18 cellular contexts compared by ENCODE assay signal in genomic region chr11:122365545-122366380, GRCh38.
A peak's percentile ranks its signal among the peaks of the same experiment; 100 is the strongest.
DNase-seq lines count a peak whose midpoint lies in the region; ATAC-seq and TF ChIP-seq lines count a peak whose summit lies in the region.
"Had no signal": no experiment of that assay in that cellular context is flagged by ENCODE, and none has a peak within 500 bp of the region (broad histone marks: within the 10 kb centered on the region; RNA-seq: fewer than 3 reads in every experiment).

No MANE protein-coding gene starts in this region.

- POLR2A ChIA-PET in activated CD4-positive, alpha-beta memory T cell treated with anti-CD3 and anti-CD28 coated beads, Interleukin-2, amount 10 ng/mL, durations not matched to agents 7 days and 5 days (lab: Charles Lee) = no interaction called here

- H3K27me3 ChIP-seq in WERI-Rb-1 (ENCODE audit: insufficient read depth, low read depth, severe bottlenecking) (no peaks in the 10 kb centered on the region), cardiac muscle cell (no peaks in the 10 kb centered on the region)
- H3K27me3 ChIP-seq: neutrophil had no signal

- H3K36me3 ChIP-seq in WERI-Rb-1 (no peaks in the 10 kb centered on the region), cardiac muscle cell (no peaks in the 10 kb centered on the region)
- H3K36me3 ChIP-seq: neutrophil had no signal

- H3K27me3 Mint-ChIP-seq in nephron progenitor cell (ENCODE audit: low read depth, poor library complexity) = no peaks in the 10 kb centered on the region
- H3K27me3 Mint-ChIP-seq in activated CD4-positive, alpha-beta memory T cell treated with anti-CD3 and anti-CD28 coated beads, Interleukin-2, amount 10 ng/mL, durations not matched to agents 7 days and 5 days = peaks cover 2% of the 10 kb centered on the region

- in situ Hi-C loops in KBM-7 (cut with MboI; ENCODE audit: low pct_unique_long_range_greater_than_20kb, low sequenced_read_pairs) = no loop called here

- ATAC-seq in GM18873 (IDR thresholded peaks at IDR 0.05; ENCODE audit: low FRiP score, unreplicated experiment) = no peak
- ATAC-seq: stimulated activated naive CD8-positive, alpha-beta T cell treated with anti-CD3 and anti-CD28 coated beads, Interleukin-15, Interleukin-2, amounts not matched to agents 100 U/mL and 50 U/mL, for 24 hours; T-cell had no signal

- no peak overlapping the region for H3K27ac ChIP-seq in WERI-Rb-1
- peak overlapping the region; percentile 7 for H3K27ac ChIP-seq in cardiac muscle cell
- H3K27ac ChIP-seq: epithelial cell of prostate, neutrophil, PC-9 had no signal

- H3K27ac Mint-ChIP-seq in nephron progenitor cell = peak overlapping the region; percentile 14
- H3K27ac Mint-ChIP-seq in activated CD4-positive, alpha-beta memory T cell treated with anti-CD3 and anti-CD28 coated beads, Interleukin-2, amount 10 ng/mL, durations not matched to agents 7 days and 5 days = no peak overlapping the region
- H3K27ac Mint-ChIP-seq: activated naive CD4-positive, alpha-beta T cell treated with anti-CD3 and anti-CD28 coated beads, Interleukin-2, amount 50 U/mL, for 24 hours; T-cell had no signal

- peak; percentile 40 for DNase-seq in AG20443 (ENCODE audit: low spot score)
- DNase-seq in WERI-Rb-1 = peak; percentile 12
- DNase-seq in cardiac muscle cell (ENCODE audit: low read depth in 1 of 2, low spot score in 1 of 2) = peak in 1 of 2 donors; percentile 23
- no peak for DNase-seq in nephron progenitor cell
- DNase-seq in activated CD4-positive, alpha-beta memory T cell treated with anti-CD3 and anti-CD28 coated beads, Interleukin-2, amount 10 ng/mL, durations not matched to agents 7 days and 5 days = no peak
- no peak for DNase-seq in pons (ENCODE audit: low spot score)
- no peak for DNase-seq in KBM-7
- DNase-seq: activated CD8-positive, alpha-beta memory T cell treated with anti-CD3 and anti-CD28 coated beads, Interleukin-2, amount 50 U/mL, for 48 hours; KG1; NCI-H1417; NCI-H510A treated with DMSO at 0.1 percent for 48 hours; PC-9; stimulated activated naive CD8-positive, alpha-beta T cell treated with anti-CD3 and anti-CD28 coated beads, Interleukin-15, Interleukin-2, amounts not matched to agents 100 U/mL and 50 U/mL, for 24 hours; T-cell had no signal

- CTCF ChIA-PET in activated CD4-positive, alpha-beta memory T cell treated with anti-CD3 and anti-CD28 coated beads, Interleukin-2, amount 10 ng/mL, durations not matched to agents 7 days and 5 days (lab: Charles Lee) = no interaction called here

- H3K9me3 ChIP-seq in WERI-Rb-1 (ENCODE audit: severe bottlenecking) = no peaks in the 10 kb centered on the region
- no peaks in the 10 kb centered on the region for H3K9me3 ChIP-seq in cardiac muscle cell (ENCODE audit: low read depth)
- H3K9me3 ChIP-seq: neutrophil had no signal

- peaks cover 8% of the 10 kb centered on the region for H3K9me3 Mint-ChIP-seq in nephron progenitor cell
- no peaks in the 10 kb centered on the region for H3K9me3 Mint-ChIP-seq in activated CD4-positive, alpha-beta memory T cell treated with anti-CD3 and anti-CD28 coated beads, Interleukin-2, amount 10 ng/mL, durations not matched to agents 7 days and 5 days
- H3K9me3 Mint-ChIP-seq: activated naive CD4-positive, alpha-beta T cell treated with anti-CD3 and anti-CD28 coated beads, Interleukin-2, amount 50 U/mL, for 24 hours had no signal

- TF ChIP-seq CTCF in WERI-Rb-1 (IDR thresholded peaks at IDR 0.05; ENCODE audit: low read depth, low read length) (no peak), cardiac muscle cell (IDR thresholded peaks at IDR 0.05; ENCODE audit: low read depth, low read length) (no peak), nephron progenitor cell (IDR thresholded peaks at IDR 0.05) (no peak)

- no peak overlapping the region for H3K4me3 Mint-ChIP-seq in nephron progenitor cell
- H3K4me3 Mint-ChIP-seq in activated CD4-positive, alpha-beta memory T cell treated with anti-CD3 and anti-CD28 coated beads, Interleukin-2, amount 10 ng/mL, durations not matched to agents 7 days and 5 days = no peak overlapping the region
- H3K4me3 Mint-ChIP-seq: activated naive CD4-positive, alpha-beta T cell treated with anti-CD3 and anti-CD28 coated beads, Interleukin-2, amount 50 U/mL, for 24 hours; T-cell had no signal

- peaks cover 39% of the 10 kb centered on the region for H3K4me1 Mint-ChIP-seq in nephron progenitor cell
- no peaks in the 10 kb centered on the region for H3K4me1 Mint-ChIP-seq in activated CD4-positive, alpha-beta memory T cell treated with anti-CD3 and anti-CD28 coated beads, Interleukin-2, amount 10 ng/mL, durations not matched to agents 7 days and 5 days
- H3K4me1 Mint-ChIP-seq: activated naive CD4-positive, alpha-beta T cell treated with anti-CD3 and anti-CD28 coated beads, Interleukin-2, amount 50 U/mL, for 24 hours; T-cell had no signal

- H3K36me3 Mint-ChIP-seq in nephron progenitor cell (ENCODE audit: low read depth) = peaks cover 4% of the 10 kb centered on the region
- no peaks in the 10 kb centered on the region for H3K36me3 Mint-ChIP-seq in activated CD4-positive, alpha-beta memory T cell treated with anti-CD3 and anti-CD28 coated beads, Interleukin-2, amount 10 ng/mL, durations not matched to agents 7 days and 5 days (ENCODE audit: low read depth)
- H3K36me3 Mint-ChIP-seq: activated naive CD4-positive, alpha-beta T cell treated with anti-CD3 and anti-CD28 coated beads, Interleukin-2, amount 50 U/mL, for 24 hours; T-cell had no signal

- H3K4me3 ChIP-seq in WERI-Rb-1 (ENCODE audit: low read depth, low read length) (no peak overlapping the region), cardiac muscle cell (peak overlapping the region; percentile 49)
- H3K4me3 ChIP-seq: PC-9 had no signal

- peaks cover 21% of the 10 kb centered on the region for H3K4me1 ChIP-seq in cardiac muscle cell (ENCODE audit: low read depth)

Comparison
In these comparisons a context has a peak if more than half of its experiments do, and no peak if none do; other contexts are left out.
1. DNase-seq: peak in AG20443 (single experiment) and WERI-Rb-1 (single experiment); none in nephron progenitor cell (single experiment), activated CD4-positive, alpha-beta memory T cell treated with anti-CD3 and anti-CD28 coated beads, Interleukin-2, amount 10 ng/mL, durations not matched to agents 7 days and 5 days (single experiment), pons (single experiment) and KBM-7 (single experiment).